In genomic region chr6:30615958-30616810, GRCh38 we compare ENCODE assay signal across 6 cellular contexts. TPM values are rescaled to one million over a fixed set of nuclear protein-coding genes. Genes with fewer than 3 reads are reported as not detected.
DNase-seq lines count a peak whose midpoint lies in the region; ATAC-seq and TF ChIP-seq lines count a peak whose summit lies in the region.

No MANE protein-coding gene starts in this region.

- peaks cover 72% of the 10 kb centered on the region for H3K4me1 Mint-ChIP-seq in activated T-cell treated with anti-CD3 and anti-CD28 coated beads, Interleukin-2, amount 50 U/mL, for 72 hours (ENCODE audit: low read depth)

- no peaks in the 10 kb centered on the region for H3K27me3 Mint-ChIP-seq in activated T-cell treated with anti-CD3 and anti-CD28 coated beads, Interleukin-2, amount 50 U/mL, for 72 hours (ENCODE audit: low read depth)

- peak; percentile 50 for DNase-seq in BE2C
- DNase-seq in MM.1S, result peak; percentile 65
- peak; percentile 15 to 48 for DNase-seq in activated T-cell treated with anti-CD3 and anti-CD28 coated beads, Interleukin-2, amount 50 U/mL, for 72 hours
- peak; percentile 21 for DNase-seq in iris pigment epithelial cell (ENCODE audit: low read depth)
- no peak for DNase-seq in upper lobe of right lung
- no peak for DNase-seq in ecto neural progenitor cell (ENCODE audit: low spot score)

- H3K4me3 ChIP-seq in BE2C (ENCODE audit: low read depth, low read length) (peak overlapping the region; percentile 98), MM.1S (ENCODE audit: low read length) (peak overlapping the region; percentile 95), upper lobe of right lung (peak overlapping the region; percentile 70)

- no peak for ATAC-seq in activated T-cell treated with anti-CD3 and anti-CD28 coated beads, Interleukin-2, amount 50 U/mL, for 72 hours (replicated peaks in 1 of 2)
- ATAC-seq in upper lobe of right lung, result peak; percentile 1

- no peaks in the 10 kb centered on the region for H3K9me3 ChIP-seq in BE2C
- no peaks in the 10 kb centered on the region for H3K9me3 ChIP-seq in MM.1S (replicated peaks; ENCODE audit: insufficient read depth, low read length)
- H3K9me3 ChIP-seq in upper lobe of right lung, result no peaks in the 10 kb centered on the region

- H3K9ac ChIP-seq in MM.1S (ENCODE audit: low read length), result peak overlapping the region; percentile 100

- H3K27ac ChIP-seq in MM.1S (ENCODE audit: low read length), result peak overlapping the region; percentile 96
- H3K27ac ChIP-seq in upper lobe of right lung, result peak overlapping the region; percentile 99

- no peaks in the 10 kb centered on the region for H3K9me2 ChIP-seq in MM.1S (replicated peaks; ENCODE audit: insufficient read depth, low read length)

- H3F3A ChIP-seq in MM.1S (ENCODE audit: insufficient read depth, low read length), result peaks cover 37% of the 10 kb centered on the region

- no peak overlapping the region for H2AFZ ChIP-seq in MM.1S (ENCODE audit: low read length)

- intact Hi-C loops in upper lobe of right lung (cut with DNase I), result no loop called here

- H3K79me2 ChIP-seq in MM.1S (ENCODE audit: low read length), result peaks cover 78% of the 10 kb centered on the region

- H3K4me3 Mint-ChIP-seq in activated T-cell treated with anti-CD3 and anti-CD28 coated beads, Interleukin-2, amount 50 U/mL, for 72 hours, result peak overlapping the region; percentile 97 to 98

- peaks cover 52% of the 10 kb centered on the region for H3K36me3 ChIP-seq in BE2C
- H3K36me3 ChIP-seq in MM.1S (replicated peaks; ENCODE audit: insufficient read depth, low read length), result peaks cover 10% of the 10 kb centered on the region; the same call in 1 of the 2 replicates
- H3K36me3 ChIP-seq in upper lobe of right lung, result peaks cover 31% of the 10 kb centered on the region

- peak overlapping the region; percentile 74 for H3K4me2 ChIP-seq in MM.1S (ENCODE audit: low read depth, low read length)

- H4K20me1 ChIP-seq in MM.1S (ENCODE audit: insufficient read depth, low read length), result no peaks in the 10 kb centered on the region; the same call in 1 of the 2 replicates

- H3K36me3 Mint-ChIP-seq in activated T-cell treated with anti-CD3 and anti-CD28 coated beads, Interleukin-2, amount 50 U/mL, for 72 hours (ENCODE audit: insufficient read depth in 2 of 2), result peaks cover 30 to 63% of the 10 kb centered on the region in 2 donors

- H3K9me3 Mint-ChIP-seq in activated T-cell treated with anti-CD3 and anti-CD28 coated beads, Interleukin-2, amount 50 U/mL, for 72 hours, result no peaks in the 10 kb centered on the region

- peak overlapping the region; percentile 100 for H3K27ac Mint-ChIP-seq in activated T-cell treated with anti-CD3 and anti-CD28 coated beads, Interleukin-2, amount 50 U/mL, for 72 hours

- H3K27me3 ChIP-seq in BE2C, result no peaks in the 10 kb centered on the region
- H3K27me3 ChIP-seq in MM.1S (replicated peaks; ENCODE audit: insufficient read depth, low read length), result no peaks in the 10 kb centered on the region
- H3K27me3 ChIP-seq in upper lobe of right lung, result no peaks in the 10 kb centered on the region

- TF ChIP-seq CTCF in BE2C (IDR thresholded peaks at IDR 0.05; ENCODE audit: low read depth, low read length) (no peak), MM.1S (IDR thresholded peaks at IDR 0.05; ENCODE audit: low read length) (no peak), upper lobe of right lung (IDR thresholded peaks at IDR 0.05) (no peak)

- peaks cover 4% of the 10 kb centered on the region; the same call in 1 of the 2 replicates for H3K4me1 ChIP-seq in BE2C
- H3K4me1 ChIP-seq in MM.1S (ENCODE audit: low read length), result peaks cover 8% of the 10 kb centered on the region; the same call in 1 of the 2 replicates
- H3K4me1 ChIP-seq in upper lobe of right lung, result peaks cover 40% of the 10 kb centered on the region

RNA-seq across cellular contexts. Expression of gene PPP1R10, which starts 0.9 kb away (rescaled TPM):
- 81.1 TPM for polyA plus RNA-seq in BE2C (2012; ENCODE audit: insufficient read depth, insufficient read length, low read depth)
- 100 to 1,000 TPM; 138 to 154 TPM for total RNA-seq in activated T-cell treated with anti-CD3 and anti-CD28 coated beads, Interleukin-2, amount 50 U/mL, for 72 hours
- total RNA-seq in upper lobe of right lung, result 68.3 TPM

RNA-seq across cellular contexts. Expression of gene MRPS18B, which starts 1.5 kb away (rescaled TPM):
- 158 TPM for polyA plus RNA-seq in BE2C (2012; ENCODE audit: insufficient read depth, insufficient read length, low read depth)
- 100 to 1,000 TPM; 109 to 132 TPM for total RNA-seq in activated T-cell treated with anti-CD3 and anti-CD28 coated beads, Interleukin-2, amount 50 U/mL, for 72 hours
- 48.9 TPM for total RNA-seq in upper lobe of right lung

RNA-seq across cellular contexts. Expression of gene ATAT1, which starts 10.5 kb away (rescaled TPM):
- 9.2 TPM for polyA plus RNA-seq in BE2C (2012; ENCODE audit: insufficient read depth, insufficient read length, low read depth)
- total RNA-seq in activated T-cell treated with anti-CD3 and anti-CD28 coated beads, Interleukin-2, amount 50 U/mL, for 72 hours, result 10 to 100 TPM in 1 of 2 donors, 1 to 10 TPM in 1; 8.3 to 14.2 TPM
- 7.8 TPM for total RNA-seq in upper lobe of right lung

RNA-seq across cellular contexts. Expression of gene C6orf136, which starts 30.7 kb away (rescaled TPM):
- 30.7 TPM for polyA plus RNA-seq in BE2C (2012; ENCODE audit: insufficient read depth, insufficient read length, low read depth)
- 10 to 100 TPM; 25.8 to 36.0 TPM for total RNA-seq in activated T-cell treated with anti-CD3 and anti-CD28 coated beads, Interleukin-2, amount 50 U/mL, for 72 hours
- total RNA-seq in upper lobe of right lung, result 22.8 TPM

RNA-seq across cellular contexts. Expression of gene ABCF1, which starts 44.9 kb away (rescaled TPM):
- 127 TPM for polyA plus RNA-seq in BE2C (2012; ENCODE audit: insufficient read depth, insufficient read length, low read depth)
- total RNA-seq in activated T-cell treated with anti-CD3 and anti-CD28 coated beads, Interleukin-2, amount 50 U/mL, for 72 hours, result 10 to 100 TPM; 64.6 to 68.1 TPM
- total RNA-seq in upper lobe of right lung, result 42.5 TPM

Comparison
In these comparisons a context has a peak if more than half of its experiments do, and no peak if none do; other contexts are left out.
1. DNase-seq: peak in BE2C (single experiment), MM.1S (single experiment), activated T-cell treated with anti-CD3 and anti-CD28 coated beads, Interleukin-2, amount 50 U/mL, for 72 hours (2 of 2) and iris pigment epithelial cell (single experiment); none in upper lobe of right lung (single experiment) and ecto neural progenitor cell (single experiment).
2. Peak in every context shown above with its lines, with median percentiles within 50 percentile points of each other: H3K4me3 ChIP-seq.